Comparison of ENCODE assay signal across 14 cellular contexts in genomic region chrX:112734250-112734649, GRCh38. TPM values are rescaled to one million over a fixed set of nuclear protein-coding genes. Genes with fewer than 3 reads are reported as not detected.
A peak's percentile ranks its signal among the peaks of the same experiment; 100 is the strongest.
DNase-seq lines count a peak whose midpoint lies in the region; ATAC-seq and TF ChIP-seq lines count a peak whose summit lies in the region.
"Had no signal": no experiment of that assay in that cellular context is flagged by ENCODE, and none has a peak within 500 bp of the region (broad histone marks: within the 10 kb centered on the region; RNA-seq: fewer than 3 reads in every experiment).

No MANE protein-coding gene starts in this region.

- no peak overlapping the region for H3K4me3 Mint-ChIP-seq in activated CD4-positive, alpha-beta memory T cell treated with anti-CD3 and anti-CD28 coated beads for 36 hours
- no peak overlapping the region for H3K4me3 Mint-ChIP-seq in activated CD4-positive, alpha-beta memory T cell treated with anti-CD3 and anti-CD28 coated beads, Interleukin-2, amount 10 ng/mL, durations not matched to agents 7 days and 5 days
- no peak overlapping the region for H3K4me3 Mint-ChIP-seq in activated T-helper 17 cell treated with anti-CD3 and anti-CD28 coated beads, Interleukin-2, amount 50 U/mL, for 72 hours

- in situ Hi-C loops in transverse colon (cut with MboI; ENCODE audit: low pct_ligation_motif_present in 1 of 4, low pct_unique_long_range_greater_than_20kb in 1 of 4, low sequenced_read_pairs in 3 of 4), result no loop called here

- no peaks in the 10 kb centered on the region for H4K20me1 ChIP-seq in OCI-LY3 (ENCODE audit: insufficient read depth, low read length)

- H3K4me1 ChIP-seq in OCI-LY3 (ENCODE audit: low read length), result peaks cover 51% of the 10 kb centered on the region
- H3K4me1 ChIP-seq in testis, result no peaks in the 10 kb centered on the region
- no peaks in the 10 kb centered on the region for H3K4me1 ChIP-seq in transverse colon
- H3K4me1 ChIP-seq: A549, body of pancreas had no signal

- peak overlapping the region; percentile 30 for H3K27ac ChIP-seq in OCI-LY3 (ENCODE audit: low read length)
- H3K27ac ChIP-seq in testis, result no peak overlapping the region
- H3K27ac ChIP-seq in transverse colon, result no peak overlapping the region
- H3K27ac ChIP-seq: A549, body of pancreas had no signal

- H3K27ac Mint-ChIP-seq in activated CD4-positive, alpha-beta memory T cell treated with anti-CD3 and anti-CD28 coated beads for 36 hours, result no peak overlapping the region
- no peak overlapping the region for H3K27ac Mint-ChIP-seq in activated CD4-positive, alpha-beta memory T cell treated with anti-CD3 and anti-CD28 coated beads, Interleukin-2, amount 10 ng/mL, durations not matched to agents 7 days and 5 days
- H3K27ac Mint-ChIP-seq in activated T-helper 17 cell treated with anti-CD3 and anti-CD28 coated beads, Interleukin-2, amount 50 U/mL, for 72 hours, result no peak overlapping the region

- H3K27me3 Mint-ChIP-seq in activated CD4-positive, alpha-beta memory T cell treated with anti-CD3 and anti-CD28 coated beads for 36 hours, result no peaks in the 10 kb centered on the region
- H3K27me3 Mint-ChIP-seq in activated CD4-positive, alpha-beta memory T cell treated with anti-CD3 and anti-CD28 coated beads, Interleukin-2, amount 10 ng/mL, durations not matched to agents 7 days and 5 days, result peaks cover 12% of the 10 kb centered on the region
- peaks cover 8% of the 10 kb centered on the region for H3K27me3 Mint-ChIP-seq in activated T-helper 17 cell treated with anti-CD3 and anti-CD28 coated beads, Interleukin-2, amount 50 U/mL, for 72 hours

- intact Hi-C loops in activated CD4-positive, alpha-beta memory T cell treated with anti-CD3 and anti-CD28 coated beads for 36 hours (cut with micrococcal nuclease), result no loop called here
- intact Hi-C loops in left ventricle myocardium superior (cut with micrococcal nuclease) (no loop called here), testis (cut with DNase I; ENCODE audit: low total_unique reads) (no loop called here), transverse colon (cut with DNase I; ENCODE audit: low total_unique reads) (no loop called here)

- H3K4me1 Mint-ChIP-seq in activated CD4-positive, alpha-beta memory T cell treated with anti-CD3 and anti-CD28 coated beads for 36 hours (ENCODE audit: low read depth), result peaks cover 9% of the 10 kb centered on the region
- H3K4me1 Mint-ChIP-seq in activated CD4-positive, alpha-beta memory T cell treated with anti-CD3 and anti-CD28 coated beads, Interleukin-2, amount 10 ng/mL, durations not matched to agents 7 days and 5 days, result no peaks in the 10 kb centered on the region
- H3K4me1 Mint-ChIP-seq in activated T-helper 17 cell treated with anti-CD3 and anti-CD28 coated beads, Interleukin-2, amount 50 U/mL, for 72 hours, result no peaks in the 10 kb centered on the region

- H3K27me3 ChIP-seq in OCI-LY3 (ENCODE audit: low read depth, low read length) (no peaks in the 10 kb centered on the region), testis (no peaks in the 10 kb centered on the region), transverse colon (no peaks in the 10 kb centered on the region)
- H3K27me3 ChIP-seq: body of pancreas had no signal

- ATAC-seq in left ventricle myocardium superior, result peak; percentile 28
- no peak for ATAC-seq in activated T-helper 17 cell treated with anti-CD3 and anti-CD28 coated beads, Interleukin-2, amount 50 U/mL, for 72 hours (replicated peaks)
- ATAC-seq: A549, body of pancreas had no signal

- no peak for TF ChIP-seq CTCF in OCI-LY3 (IDR thresholded peaks at IDR 0.05; ENCODE audit: low read depth, low read length)
- TF ChIP-seq CTCF in testis (IDR thresholded peaks at IDR 0.05), result no peak
- TF ChIP-seq CTCF in transverse colon (IDR thresholded peaks at IDR 0.05), result no peak

- H3K79me2 ChIP-seq in OCI-LY3 (ENCODE audit: low read length), result no peaks in the 10 kb centered on the region

- TF ChIP-seq EP300 in transverse colon (IDR thresholded peaks at IDR 0.05; ENCODE audit: low read depth), result no peak

- peak overlapping the region; percentile 71 for H3K4me2 ChIP-seq in OCI-LY3 (ENCODE audit: low read length)
- H3K4me2 ChIP-seq: A549 had no signal

- H3K9me3 Mint-ChIP-seq in activated CD4-positive, alpha-beta memory T cell treated with anti-CD3 and anti-CD28 coated beads for 36 hours, result no peaks in the 10 kb centered on the region
- no peaks in the 10 kb centered on the region for H3K9me3 Mint-ChIP-seq in activated CD4-positive, alpha-beta memory T cell treated with anti-CD3 and anti-CD28 coated beads, Interleukin-2, amount 10 ng/mL, durations not matched to agents 7 days and 5 days
- no peaks in the 10 kb centered on the region for H3K9me3 Mint-ChIP-seq in activated T-helper 17 cell treated with anti-CD3 and anti-CD28 coated beads, Interleukin-2, amount 50 U/mL, for 72 hours

- H3K36me3 ChIP-seq in OCI-LY3 (replicated peaks; ENCODE audit: low read depth, low read length), result peaks cover 12% of the 10 kb centered on the region
- no peaks in the 10 kb centered on the region for H3K36me3 ChIP-seq in testis (ENCODE audit: low read depth, missing control alignments)
- H3K36me3 ChIP-seq in transverse colon, result no peaks in the 10 kb centered on the region

- peaks cover 6% of the 10 kb centered on the region; the same call in 1 of the 2 replicates for H3K9me3 ChIP-seq in OCI-LY3 (ENCODE audit: insufficient read depth, low read length)
- H3K9me3 ChIP-seq in testis, result no peaks in the 10 kb centered on the region
- no peaks in the 10 kb centered on the region for H3K9me3 ChIP-seq in transverse colon
- H3K9me3 ChIP-seq: A549, body of pancreas had no signal

- CTCF ChIA-PET in activated CD4-positive, alpha-beta memory T cell treated with anti-CD3 and anti-CD28 coated beads for 36 hours (lab: Charles Lee), result no interaction called here
- CTCF ChIA-PET in activated CD4-positive, alpha-beta memory T cell treated with anti-CD3 and anti-CD28 coated beads, Interleukin-2, amount 10 ng/mL, durations not matched to agents 7 days and 5 days (lab: Charles Lee), result no interaction called here

- H2AFZ ChIP-seq in OCI-LY3 (ENCODE audit: low read depth, low read length), result peak overlapping the region; percentile 32; the same call in 1 of the 2 replicates

- peak overlapping the region; percentile 34; the same call in 1 of the 2 replicates for H3K9ac ChIP-seq in OCI-LY3 (ENCODE audit: low read length)

- POLR2A ChIA-PET in activated CD4-positive, alpha-beta memory T cell treated with anti-CD3 and anti-CD28 coated beads for 36 hours (lab: Charles Lee), result no interaction called here
- POLR2A ChIA-PET in activated CD4-positive, alpha-beta memory T cell treated with anti-CD3 and anti-CD28 coated beads, Interleukin-2, amount 10 ng/mL, durations not matched to agents 7 days and 5 days (lab: Charles Lee), result no interaction called here

- H3K4me3 ChIP-seq in OCI-LY3 (ENCODE audit: low read length) (peak overlapping the region; percentile 48), testis (no peak overlapping the region), transverse colon (no peak overlapping the region)
- H3K4me3 ChIP-seq: A549, body of pancreas had no signal

- H3K36me3 Mint-ChIP-seq in activated CD4-positive, alpha-beta memory T cell treated with anti-CD3 and anti-CD28 coated beads for 36 hours, result no peaks in the 10 kb centered on the region
- no peaks in the 10 kb centered on the region for H3K36me3 Mint-ChIP-seq in activated CD4-positive, alpha-beta memory T cell treated with anti-CD3 and anti-CD28 coated beads, Interleukin-2, amount 10 ng/mL, durations not matched to agents 7 days and 5 days (ENCODE audit: low read depth)
- H3K36me3 Mint-ChIP-seq in activated T-helper 17 cell treated with anti-CD3 and anti-CD28 coated beads, Interleukin-2, amount 50 U/mL, for 72 hours (ENCODE audit: low read depth), result no peaks in the 10 kb centered on the region

- peak; percentile 8 for DNase-seq in activated CD4-positive, alpha-beta memory T cell treated with anti-CD3 and anti-CD28 coated beads for 36 hours
- no peak for DNase-seq in activated CD4-positive, alpha-beta memory T cell treated with anti-CD3 and anti-CD28 coated beads, Interleukin-2, amount 10 ng/mL, durations not matched to agents 7 days and 5 days
- DNase-seq in left ventricle myocardium superior, result peak; percentile 26
- DNase-seq in testis, result peak; percentile 13
- no peak for DNase-seq in transverse colon
- no peak for DNase-seq in activated CD4-positive, alpha-beta T cell treated with anti-CD3 and anti-CD28 coated beads for 1 hour
- DNase-seq: activated T-cell treated with anti-CD3 and anti-CD28 coated beads for 4 hours, erythroblast, NCI-H1694, retina had no signal

- no peak for TF ChIP-seq POLR2A in testis (IDR thresholded peaks at IDR 0.05)
- no peak for TF ChIP-seq POLR2A in transverse colon (IDR thresholded peaks at IDR 0.05)

- WGBS in testis, 2 donors, result 33 to 49% methylated on average over 2 to 3 of the region's 3 CpGs
- WGBS in transverse colon (ENCODE audit: low coverage in 1 of 2), 2 donors, result 27 to 40% methylated on average over 1 to 3 of the region's 3 CpGs

RNA-seq across cellular contexts. Expression of gene LHFPL1, which starts 54.5 kb away (rescaled TPM):
- under 1 TPM; 0.17 to 0.53 TPM for total RNA-seq in activated CD4-positive, alpha-beta memory T cell treated with anti-CD3 and anti-CD28 coated beads for 36 hours
- total RNA-seq in activated CD4-positive, alpha-beta memory T cell treated with anti-CD3 and anti-CD28 coated beads, Interleukin-2, amount 10 ng/mL, durations not matched to agents 7 days and 5 days, result under 1 TPM in 1 of 2 experiments, not detected in 1; 0.18 TPM
- total RNA-seq in left ventricle myocardium superior, result 0.20 TPM
- total RNA-seq in testis, result under 1 TPM; 0.39 to 0.43 TPM
- 0.18 TPM for polyA plus RNA-seq in testis (ENCODE audit: insufficient read depth, low read depth, low replicate concordance)
- total RNA-seq in transverse colon, result under 1 TPM in 1 of 4 donors, not detected in 3; 0.32 TPM
- total RNA-seq in activated T-helper 17 cell treated with anti-CD3 and anti-CD28 coated beads, Interleukin-2, amount 50 U/mL, for 72 hours, result under 1 TPM in 1 of 2 donors, not detected in 1; 0.45 TPM
- total RNA-seq: body of pancreas had no signal
- polyA plus RNA-seq: A549 had no signal

Comparison
In these comparisons a context has a peak if more than half of its experiments do, and no peak if none do; other contexts are left out.
1. DNase-seq: peak in activated CD4-positive, alpha-beta memory T cell treated with anti-CD3 and anti-CD28 coated beads for 36 hours (single experiment), left ventricle myocardium superior (single experiment) and testis (single experiment); none in activated CD4-positive, alpha-beta memory T cell treated with anti-CD3 and anti-CD28 coated beads, Interleukin-2, amount 10 ng/mL, durations not matched to agents 7 days and 5 days (single experiment), transverse colon (single experiment) and activated CD4-positive, alpha-beta T cell treated with anti-CD3 and anti-CD28 coated beads for 1 hour (single experiment).